ENCODE assay signal across 13 cellular contexts in genomic region chrX:141341341-141341740, GRCh38.
A peak's percentile ranks its signal among the peaks of the same experiment; 100 is the strongest.
DNase-seq lines count a peak whose midpoint lies in the region; ATAC-seq, FAIRE-seq and TF ChIP-seq lines count a peak whose summit lies in the region.
"Had no signal": no experiment of that assay in that cellular context is flagged by ENCODE, and none has a peak within 500 bp of the region (broad histone marks: within the 10 kb centered on the region; RNA-seq: fewer than 3 reads in every experiment).

No MANE protein-coding gene starts in this region.

- H3K9ac ChIP-seq in mammary epithelial cell (ENCODE audit: insufficient read depth, low read length) = no peak overlapping the region
- H3K9ac ChIP-seq in keratinocyte (ENCODE audit: control insufficient read depth, extremely low read depth, insufficient read depth, low read length) = no peak overlapping the region

- no peaks in the 10 kb centered on the region for H3K9me1 ChIP-seq in keratinocyte (ENCODE audit: control insufficient read depth, extremely low read depth, insufficient read depth, low read length)

- peaks cover 17% of the 10 kb centered on the region for H3K4me1 ChIP-seq in A549
- H3K4me1 ChIP-seq in mammary epithelial cell (ENCODE audit: insufficient read depth, low read length) = no peaks in the 10 kb centered on the region
- H3K4me1 ChIP-seq in keratinocyte (ENCODE audit: control insufficient read depth, extremely low read depth, insufficient read depth, low read length) = no peaks in the 10 kb centered on the region
- H3K4me1 ChIP-seq: BE2C had no signal

- TF ChIP-seq EP300 in A549 (IDR thresholded peaks at IDR 0.05) = peak in 1 of 2 experiments; percentile 39; a peak in 1 of 5 replicates

- no peaks in the 10 kb centered on the region for H4K20me1 ChIP-seq in mammary epithelial cell (ENCODE audit: insufficient read depth, low read length)
- H4K20me1 ChIP-seq in keratinocyte (ENCODE audit: control insufficient read depth, extremely low read depth, insufficient read depth, low read length) = no peaks in the 10 kb centered on the region

- DNase-seq in A549 (ENCODE audit: low read depth in 1 of 2, low spot score in 1 of 2) = peak; percentile 13 to 87
- DNase-seq in HCEC 1CT = peak; percentile 79
- peak; percentile 39 for DNase-seq in mammary epithelial cell
- DNase-seq in keratinocyte (ENCODE audit: low read depth, low spot score) = no peak
- DNase-seq in COR-L47 (lab: John Stamatoyannopoulos, UW) = no peak
- DNase-seq: BE2C; KG1; stimulated activated CD4-positive, alpha-beta T cell treated with anti-CD3 and anti-CD28 coated beads, Interleukin-4, amount 100 ng/mL, for 4 hours had no signal

- H3K4me2 ChIP-seq in A549 (peak overlapping the region; percentile 88), mammary epithelial cell (ENCODE audit: insufficient read depth, low read depth, low read length) (peak overlapping the region; percentile 25), keratinocyte (ENCODE audit: control insufficient read depth, extremely low read depth, insufficient read depth, low read depth, low read length) (peak overlapping the region; percentile 41)

- in situ Hi-C loops in mammary epithelial cell (cut with MboI; ENCODE audit: low sequenced_read_pairs in 2 of 2) = no loop called here

- ATAC-seq in A549 = peak; percentile 81 to 95
- ATAC-seq in HG02870 (IDR thresholded peaks at IDR 0.05; ENCODE audit: unreplicated experiment) = no peak
- ATAC-seq in GM21825 (IDR thresholded peaks at IDR 0.05; ENCODE audit: unreplicated experiment) = no peak
- no peak for ATAC-seq in GM18519 (IDR thresholded peaks at IDR 0.05; ENCODE audit: low FRiP score, unreplicated experiment)

- H3K4me3 ChIP-seq in A549 = peak overlapping the region; percentile 22
- no peak overlapping the region for H3K4me3 ChIP-seq in mammary epithelial cell (replicated peaks in 1 of 3; ENCODE audit: insufficient read depth in 1 of 3, low read depth in 2 of 3, low read length in 3 of 3)
- H3K4me3 ChIP-seq in keratinocyte (ENCODE audit: control insufficient read depth in 2 of 3, extremely low read depth in 1 of 3, insufficient read depth in 2 of 3, low read depth in 1 of 3, low read length in 3 of 3) = no peak overlapping the region

- H3K79me2 ChIP-seq in mammary epithelial cell (ENCODE audit: insufficient read depth, low read length) (no peaks in the 10 kb centered on the region), keratinocyte (ENCODE audit: control insufficient read depth, insufficient read depth, low read length) (no peaks in the 10 kb centered on the region)

- 4% methylated on average over 5 of the region's 5 CpGs for WGBS in A549 (ENCODE audit: missing lambda C conversion rate)
- WGBS in mammary epithelial cell (ENCODE audit: low coverage, missing lambda C conversion rate) = 58% methylated on average over 5 of the region's 5 CpGs

- TF ChIP-seq POLR2A in A549 (IDR thresholded peaks at IDR 0.05; ENCODE audit: low read length) = no peak

- BruUV-seq in mammary epithelial cell (replicated peaks; lab: Mats Ljungman, UMichigan) = no TSS peak

- CTCF ChIA-PET in A549 (lab: Yijun Ruan, JAX) (no interaction called here), mammary epithelial cell (lab: Charles Lee; ENCODE audit: low non-redundant PET) (interaction anchor here (0.7 kb wide), 1 partner anchor 21 kb away, joined by 6 read pairs; no protein-coding TSS in a partner anchor)

- H3K9me3 ChIP-seq in A549 = peaks cover 3% of the 10 kb centered on the region; the same call in 1 of the 3 replicates
- no peaks in the 10 kb centered on the region for H3K9me3 ChIP-seq in mammary epithelial cell (replicated peaks; ENCODE audit: insufficient read depth, low read length)
- H3K9me3 ChIP-seq in keratinocyte (ENCODE audit: control insufficient read depth, low read depth, low read length) = no peaks in the 10 kb centered on the region
- H3K9me3 ChIP-seq: BE2C had no signal

- FAIRE-seq in A549 (lab: Jason Lieb, UNC) (peak; percentile 100), keratinocyte (lab: Jason Lieb, UNC) (peak; percentile 71)
- FAIRE-seq: endometrium, TTC549 had no signal

- POLR2A ChIA-PET in A549 (lab: Yijun Ruan, JAX) = no interaction called here

- H2AFZ ChIP-seq in mammary epithelial cell (ENCODE audit: low read depth, low read length) (peak overlapping the region; percentile 40), keratinocyte (ENCODE audit: control insufficient read depth, low read length) (peak overlapping the region; percentile 27)

- H3K36me3 ChIP-seq in mammary epithelial cell (ENCODE audit: insufficient read depth, low read length) (no peaks in the 10 kb centered on the region), keratinocyte (ENCODE audit: control insufficient read depth in 2 of 2, extremely low read depth in 1 of 2, insufficient read depth in 2 of 2, low read length in 2 of 2) (no peaks in the 10 kb centered on the region)
- H3K36me3 ChIP-seq: BE2C had no signal

- TF ChIP-seq CTCF in A549 (IDR thresholded peaks at IDR 0.05) (no peak), mammary epithelial cell (conservative IDR thresholded peaks at IDR 0.05 in 1 of 2, IDR thresholded peaks at IDR 0.05 in 1 of 2; ENCODE audit: extremely low read depth in 1 of 2, insufficient read depth in 1 of 2, low read depth in 1 of 2, low read length in 2 of 2) (no peak), keratinocyte (optimal IDR thresholded peaks at IDR 0.05 in 1 of 3, IDR thresholded peaks at IDR 0.05 in 1 of 3, conservative IDR thresholded peaks at IDR 0.05 in 1 of 3; ENCODE audit: extremely low read depth in 1 of 3, insufficient read depth in 2 of 3, low read length in 3 of 3) (no peak)

- H3K27ac ChIP-seq in A549 = peak overlapping the region; percentile 81 to 87
- no peak overlapping the region for H3K27ac ChIP-seq in mammary epithelial cell (ENCODE audit: insufficient read depth, low read depth, low read length)
- no peak overlapping the region for H3K27ac ChIP-seq in keratinocyte (ENCODE audit: control insufficient read depth, insufficient read depth, low read length)

- intact Hi-C loops in mammary epithelial cell (cut with micrococcal nuclease) = no loop called here

- H3K27me3 ChIP-seq in mammary epithelial cell (ENCODE audit: insufficient read depth, low read length) (no peaks in the 10 kb centered on the region), keratinocyte (ENCODE audit: control insufficient read depth, extremely low read depth, insufficient read depth, low read length) (no peaks in the 10 kb centered on the region)
- H3K27me3 ChIP-seq: BE2C had no signal

- TF ChIP-seq RAD21 in A549 (conservative IDR thresholded peaks at IDR 0.05 in 1 of 2, IDR thresholded peaks at IDR 0.05 in 1 of 2) = peak; percentile 2 to 25; a peak in 1 of 5 replicates

- dilution Hi-C loops in mammary epithelial cell (cut with HindIII; ENCODE audit: low sequenced_read_pairs) = no loop called here
- dilution Hi-C loops in keratinocyte (cut with MboI; ENCODE audit: extremely low pct_ligation_motif_present, low sequenced_read_pairs) = no loop called here

TF ChIP-seq in A549, 52 proteins besides CTCF, POLR2A, EP300 and RAD21:
- TF ChIP-seq GATA3 (IDR thresholded peaks at IDR 0.05; ENCODE audit: borderline replicate concordance) = peak; percentile 69
- peak; percentile 69; the same call in 1 of the 2 replicates for TF ChIP-seq JUNB (IDR thresholded peaks at IDR 0.05)
- no peak for TF ChIP-seq HEYL (CRISPR knock-in tag; IDR thresholded peaks at IDR 0.05)
- TF ChIP-seq CEBPB (IDR thresholded peaks at IDR 0.05) = peak; percentile 21 to 63; a peak in 1 of 4 replicates
- TF ChIP-seq RARB (CRISPR knock-in tag; IDR thresholded peaks at IDR 0.05) = peak; percentile 80
- TF ChIP-seq HOXB5 (CRISPR knock-in tag; IDR thresholded peaks at IDR 0.05) = no peak
- TF ChIP-seq MAFK (IDR thresholded peaks at IDR 0.05; ENCODE audit: partially characterized antibody) = no peak
- no peak for TF ChIP-seq FOSL2 (IDR thresholded peaks at IDR 0.05)
- TF ChIP-seq FOSL2 (CRISPR knock-in tag; IDR thresholded peaks at IDR 0.05) = peak; percentile 85
- peak in 1 of 2 experiments; percentile 37; a peak in 1 of 5 replicates for TF ChIP-seq JUN (IDR thresholded peaks at IDR 0.05)
- no peak for TF ChIP-seq REST (IDR thresholded peaks at IDR 0.05)

Comparison
In these comparisons a context has a peak if more than half of its experiments do, and no peak if none do; other contexts are left out.
1. ATAC-seq: peak in A549 (2 of 2); none in HG02870 (single experiment), GM21825 (single experiment) and GM18519 (single experiment).
2. DNase-seq: peak in A549 (2 of 2), HCEC 1CT (single experiment) and mammary epithelial cell (single experiment); none in keratinocyte (single experiment) and COR-L47 (single experiment).
3. H3K27ac ChIP-seq: peak in A549 (2 of 2); none in mammary epithelial cell (single experiment) and keratinocyte (single experiment).
4. H3K4me2 ChIP-seq: peak in every context shown above with its lines; median percentile 88 in A549; 41 in keratinocyte; 25 in mammary epithelial cell.